ENCODE assay signal across 28 cellular contexts in genomic region chr13:72430923-72431322, GRCh38.
"Had no signal": no experiment of that assay in that cellular context is flagged by ENCODE, and none has a peak within 500 bp of the region (broad histone marks: within the 10 kb centered on the region; RNA-seq: fewer than 3 reads in every experiment).

No MANE protein-coding gene starts in this region.

- H3K27ac Mint-ChIP-seq: activated CD4-positive, alpha-beta T cell treated with anti-CD3 and anti-CD28 coated beads for 36 hours; activated CD4-positive, alpha-beta T cell treated with anti-CD3 and anti-CD28 coated beads, Interleukin-2, amount 10 ng/mL, durations not matched to agents 7 days and 5 days; activated CD8-positive, alpha-beta T cell treated with anti-CD3 and anti-CD28 coated beads, Interleukin-2, amount 10 ng/mL, durations not matched to agents 7 days and 5 days; activated naive CD4-positive, alpha-beta T cell treated with anti-CD3 and anti-CD28 coated beads for 36 hours; activated naive CD4-positive, alpha-beta T cell treated with anti-CD3 and anti-CD28 coated beads, Interleukin-2, amount 50 U/mL, for 72 hours; activated T-helper 1 cell treated with anti-CD3 and anti-CD28 coated beads, Interleukin-12 subunit alpha, Interleukin-12 subunit beta, Interleukin-2, Interleukin-4 antibody, amounts not matched to agents 30 ng/mL and 10 ng/mL and 1 ng/mL, durations not matched to agents 14 hours and 24 hours and 36 hours; T-helper 1 cell treated with Interleukin-12 subunit alpha and Interleukin-12 subunit beta and Interleukin-4 antibody, amounts not matched to agents 30 μg/mL and 1 μg/mL, for 36 hours; T-helper 2 cell treated with Interferon-gamma antibody and Interleukin-4, amounts not matched to agents 5 μg/mL and 100 μg/mL, for 36 hours had no signal

- H3K36me3 Mint-ChIP-seq: activated naive CD4-positive, alpha-beta T cell treated with anti-CD3 and anti-CD28 coated beads, Interleukin-2, amount 50 U/mL, for 72 hours had no signal

- H3K36me3 ChIP-seq: adrenal gland, breast epithelium had no signal

- DNase-seq: activated CD4-positive, alpha-beta T cell treated with anti-CD3 and anti-CD28 coated beads for 36 hours; activated CD4-positive, alpha-beta T cell treated with anti-CD3 and anti-CD28 coated beads, Interleukin-2, amount 10 ng/mL, durations not matched to agents 7 days and 5 days; activated CD4-positive, alpha-beta T cell treated with anti-CD3 and anti-CD28 coated beads, Interleukin-2, amount 50 U/mL, for 48 hours; activated CD8-positive, alpha-beta T cell treated with anti-CD3 and anti-CD28 coated beads, Interleukin-2, amount 10 ng/mL, durations not matched to agents 7 days and 5 days; activated gamma-delta T cell treated with Interleukin-2 at 50 U/mL for 16 hours; activated naive CD4-positive, alpha-beta T cell treated with anti-CD3 and anti-CD28 coated beads for 36 hours; activated T-cell treated with anti-CD3 and anti-CD28 coated beads, Interleukin-2, amount 50 U/mL, for 4 hours; adrenal gland; body of pancreas; KG1; MM.1S; MV-4-11; NCI-H1092; NCI-H1436 treated with DMSO at 0.1 percent for 48 hours; NCI-H1694 treated with DMSO at 0.1 percent for 48 hours; NCI-H2029; NCI-H510A; NCI-H526; NCI-H748 treated with DMSO at 0.1 percent for 48 hours; NK-92 treated with Interleukin-12 subunit alpha and Interleukin-12 subunit beta, amount 100 ng/mL, for 24 hours; PC-9; Right ventricle myocardium superior had no signal

- H2AFZ ChIP-seq: PC-9 had no signal

- H3K27ac ChIP-seq: adrenal gland, body of pancreas, breast epithelium, PC-9 had no signal

- H3K27me3 Mint-ChIP-seq: activated CD4-positive, alpha-beta T cell treated with anti-CD3 and anti-CD28 coated beads, Interleukin-2, amount 10 ng/mL, durations not matched to agents 7 days and 5 days had no signal

- H3K27me3 ChIP-seq: adrenal gland, body of pancreas, breast epithelium had no signal

- ATAC-seq: activated CD4-positive, alpha-beta T cell treated with anti-CD3 and anti-CD28 coated beads for 36 hours; activated CD4-positive, CD25-positive, alpha-beta regulatory T cell treated with anti-CD3 and anti-CD28 coated beads, Interleukin-2, amount 50 U/mL, for 24 hours; activated CD8-positive, alpha-beta T cell treated with anti-CD3 and anti-CD28 coated beads, Interleukin-2, amount 10 ng/mL, durations not matched to agents 7 days and 5 days; activated naive CD4-positive, alpha-beta T cell treated with anti-CD3 and anti-CD28 coated beads, Interleukin-2, amount 50 U/mL, for 72 hours; activated T-cell treated with anti-CD3 and anti-CD28 coated beads, Interleukin-2, amount 50 U/mL, for 4 hours; body of pancreas had no signal

- H3K4me3 ChIP-seq: adrenal gland, body of pancreas, breast epithelium, PC-9 had no signal

- H3K9me3 ChIP-seq: adrenal gland, body of pancreas, breast epithelium had no signal

- H3K9me3 Mint-ChIP-seq: activated CD4-positive, alpha-beta T cell treated with anti-CD3 and anti-CD28 coated beads, Interleukin-2, amount 10 ng/mL, durations not matched to agents 7 days and 5 days; activated naive CD4-positive, alpha-beta T cell treated with anti-CD3 and anti-CD28 coated beads for 36 hours; activated naive CD4-positive, alpha-beta T cell treated with anti-CD3 and anti-CD28 coated beads, Interleukin-2, amount 50 U/mL, for 72 hours; activated T-cell treated with anti-CD3 and anti-CD28 coated beads, Interleukin-2, amount 50 U/mL, for 4 hours; activated T-helper 1 cell treated with anti-CD3 and anti-CD28 coated beads, Interleukin-12 subunit alpha, Interleukin-12 subunit beta, Interleukin-2, Interleukin-4 antibody, amounts not matched to agents 30 ng/mL and 10 ng/mL and 1 ng/mL, durations not matched to agents 14 hours and 24 hours and 36 hours; T-helper 1 cell treated with Interleukin-12 subunit alpha and Interleukin-12 subunit beta and Interleukin-4 antibody, amounts not matched to agents 30 μg/mL and 1 μg/mL, for 36 hours; T-helper 2 cell treated with Interferon-gamma antibody and Interleukin-4, amounts not matched to agents 5 μg/mL and 100 μg/mL, for 36 hours had no signal

- H3K4me3 Mint-ChIP-seq: activated CD4-positive, alpha-beta T cell treated with anti-CD3 and anti-CD28 coated beads for 36 hours; activated CD4-positive, alpha-beta T cell treated with anti-CD3 and anti-CD28 coated beads, Interleukin-2, amount 10 ng/mL, durations not matched to agents 7 days and 5 days; activated CD8-positive, alpha-beta T cell treated with anti-CD3 and anti-CD28 coated beads, Interleukin-2, amount 10 ng/mL, durations not matched to agents 7 days and 5 days; activated naive CD4-positive, alpha-beta T cell treated with anti-CD3 and anti-CD28 coated beads for 36 hours; activated T-cell treated with anti-CD3 and anti-CD28 coated beads, Interleukin-2, amount 50 U/mL, for 4 hours; activated T-helper 1 cell treated with anti-CD3 and anti-CD28 coated beads, Interleukin-12 subunit alpha, Interleukin-12 subunit beta, Interleukin-2, Interleukin-4 antibody, amounts not matched to agents 30 ng/mL and 10 ng/mL and 1 ng/mL, durations not matched to agents 14 hours and 24 hours and 36 hours; T-helper 1 cell treated with Interleukin-12 subunit alpha and Interleukin-12 subunit beta and Interleukin-4 antibody, amounts not matched to agents 30 μg/mL and 1 μg/mL, for 36 hours; T-helper 2 cell treated with Interferon-gamma antibody and Interleukin-4, amounts not matched to agents 5 μg/mL and 100 μg/mL, for 36 hours had no signal

- H3K4me1 ChIP-seq: adrenal gland, body of pancreas, breast epithelium had no signal

- H3K4me2 ChIP-seq: PC-9 had no signal

- H3K4me1 Mint-ChIP-seq: activated CD4-positive, alpha-beta T cell treated with anti-CD3 and anti-CD28 coated beads for 36 hours; activated CD4-positive, alpha-beta T cell treated with anti-CD3 and anti-CD28 coated beads, Interleukin-2, amount 10 ng/mL, durations not matched to agents 7 days and 5 days had no signal
